24 cellular contexts compared by ENCODE assay signal in the genomic region with DNA sequence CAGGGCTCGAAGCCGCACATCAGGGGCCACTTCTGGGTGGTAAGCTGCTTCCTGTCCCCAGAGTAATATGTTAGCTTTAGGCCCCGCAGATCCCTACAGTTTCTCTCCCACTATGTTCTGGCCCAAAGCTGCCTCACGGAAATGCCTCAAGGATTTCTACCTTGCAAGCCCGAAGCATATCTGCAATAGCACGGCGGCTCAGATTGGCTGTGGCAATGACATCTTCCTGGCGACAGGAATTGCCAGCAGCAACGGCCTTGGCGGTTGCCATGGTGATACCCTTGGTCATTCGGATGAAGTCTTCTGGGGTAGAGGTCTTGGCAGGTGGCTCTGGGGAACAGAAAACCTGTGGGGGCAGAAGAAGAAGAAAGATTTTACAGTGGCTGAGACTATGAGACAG. TPM values are rescaled to one million over a fixed set of nuclear protein-coding genes. Genes with fewer than 3 reads are reported as not detected.
DNase-seq lines count a peak whose midpoint lies in the region; TF ChIP-seq lines count a peak whose summit lies in the region.
"Had no signal": no experiment of that assay in that cellular context is flagged by ENCODE, and none has a peak within 500 bp of the region (broad histone marks: within the 10 kb centered on the region; RNA-seq: fewer than 3 reads in every experiment).

No MANE protein-coding gene starts in this region.

- H3K36me3 ChIP-seq in ascending aorta (peaks cover 86 to 93% of the 10 kb centered on the region in 2 donors), osteoblast (ENCODE audit: insufficient read depth, low read length) (peaks cover 95% of the 10 kb centered on the region), tibial artery (peaks cover 81 to 86% (median 84%) of the 10 kb centered on the region in 3 donors), HAP-1 (replicated peaks) (peaks cover 92% of the 10 kb centered on the region), Karpas-422 (ENCODE audit: insufficient read depth, low read length) (peaks cover 49% of the 10 kb centered on the region)

- in situ Hi-C loops in HAP-1 (cut with MboI; ENCODE audit: low sequenced_read_pairs): no loop called here

- H3K9me2 ChIP-seq in Karpas-422 (replicated peaks; ENCODE audit: insufficient read depth, low read length): no peaks in the 10 kb centered on the region

- no peak overlapping the region for H3K4me2 ChIP-seq in osteoblast (ENCODE audit: insufficient read depth, low read length)
- no peak overlapping the region for H3K4me2 ChIP-seq in Karpas-422 (ENCODE audit: low read depth, low read length, poor library complexity, severe bottlenecking)

- POLR2A ChIA-PET in RWPE1 (lab: Yijun Ruan, JAX; ENCODE audit: low non-redundant PET): no interaction called here

- H3K79me2 ChIP-seq in osteoblast (ENCODE audit: insufficient read depth, low read length) (peaks cover 18% of the 10 kb centered on the region), Karpas-422 (ENCODE audit: low read length) (no peaks in the 10 kb centered on the region)

- H2AFZ ChIP-seq in osteoblast (ENCODE audit: low read length) (no peak overlapping the region), Karpas-422 (ENCODE audit: low read length) (no peak overlapping the region)

- H4K20me1 ChIP-seq in osteoblast (ENCODE audit: insufficient read depth, low read length) (peaks cover 52% of the 10 kb centered on the region), Karpas-422 (ENCODE audit: insufficient read depth, low read depth, low read length) (no peaks in the 10 kb centered on the region)

- intact Hi-C loops in ascending aorta (cut with DNase I): no loop called here
- intact Hi-C loops in tibial artery (cut with DNase I; ENCODE audit: low total_unique reads): no loop called here

- H3K4me3 ChIP-seq in ascending aorta (no peak overlapping the region), osteoblast (ENCODE audit: insufficient read depth, low read length) (no peak overlapping the region), tibial artery (no peak overlapping the region), HAP-1 (no peak overlapping the region), Karpas-422 (ENCODE audit: low read length) (no peak overlapping the region)
- H3K4me3 ChIP-seq: GM12878 had no signal

- H3K9ac ChIP-seq in Karpas-422 (ENCODE audit: low read length): no peak overlapping the region

- peak overlapping the region; percentile 11; the same call in 1 of the 2 replicates for H3K27ac ChIP-seq in RWPE1
- H3K27ac ChIP-seq in ascending aorta: peak overlapping the region; percentile 93 to 97
- peak overlapping the region; percentile 5 for H3K27ac ChIP-seq in osteoblast (ENCODE audit: low read depth, low read length)
- peak overlapping the region; percentile 96 to 97 for H3K27ac ChIP-seq in tibial artery
- no peak overlapping the region for H3K27ac ChIP-seq in Karpas-422 (ENCODE audit: low read length)
- H3K27ac ChIP-seq: C4-2B had no signal

- H3K27me3 ChIP-seq in ascending aorta (no peaks in the 10 kb centered on the region), osteoblast (ENCODE audit: insufficient read depth, low read length) (no peaks in the 10 kb centered on the region), tibial artery (no peaks in the 10 kb centered on the region), HAP-1 (ENCODE audit: low read depth) (no peaks in the 10 kb centered on the region), Karpas-422 (ENCODE audit: low read length) (no peaks in the 10 kb centered on the region)

- no peak for TF ChIP-seq CTCF in RWPE1 (conservative IDR thresholded peaks at IDR 0.05; ENCODE audit: low read depth)
- no peak for TF ChIP-seq CTCF in ascending aorta (IDR thresholded peaks at IDR 0.05)
- no peak for TF ChIP-seq CTCF in osteoblast (IDR thresholded peaks at IDR 0.05; ENCODE audit: extremely low read depth, low read depth, low read length)
- TF ChIP-seq CTCF in tibial artery (IDR thresholded peaks at IDR 0.05): no peak

- H3K4me1 ChIP-seq in ascending aorta (peaks cover 3 to 30% of the 10 kb centered on the region in 2 donors), osteoblast (ENCODE audit: insufficient read depth, low read length) (peaks cover 9% of the 10 kb centered on the region), tibial artery (peaks cover 0 to 41% (median 32%) of the 10 kb centered on the region in 4 donors), HAP-1 (peaks cover 2% of the 10 kb centered on the region; the same call in 1 of the 2 replicates), Karpas-422 (ENCODE audit: low read length) (no peaks in the 10 kb centered on the region)

- H3K9me3 ChIP-seq in ascending aorta (no peaks in the 10 kb centered on the region), osteoblast (ENCODE audit: low read depth, low read length) (no peaks in the 10 kb centered on the region), tibial artery (no peaks in the 10 kb centered on the region), HAP-1 (no peaks in the 10 kb centered on the region), Karpas-422 (ENCODE audit: low read length) (no peaks in the 10 kb centered on the region)

- CTCF ChIA-PET in RWPE1 (lab: Yijun Ruan, JAX): no interaction called here

- DNase-seq in RWPE1 (ENCODE audit: low spot score) (no peak), ascending aorta (ENCODE audit: low spot score in 2 of 2) (no peak), osteoblast (ENCODE audit: insufficient read length, low spot score, missing footprints) (peak; percentile 43), tibial artery (no peak), HAP-1 (ENCODE audit: low spot score in 2 of 2) (no peak), Karpas-422 (no peak), germinal center (ENCODE audit: low spot score) (no peak)
- DNase-seq: CD8-positive, alpha-beta T cell; DMS 273 treated with DMSO at 0.1 percent for 48 hours; DMS79; EL; GDM1; GOT3; MV-4-11; NCI-H1105; NCI-H1436 treated with DMSO at 0.1 percent for 48 hours; NCI-H187 treated with DMSO at 0.1 percent for 48 hours; NCI-H510A; NCI-H69; RPMI8226; SHP77 treated with DMSO at 0.1 percent for 48 hours had no signal

RNA-seq across cellular contexts. Expression of a gene that starts 10.3 kb away (rescaled TPM):
- 1,923 TPM for total RNA-seq in ascending aorta
- total RNA-seq in osteoblast: 911 and 946 TPM in 2 replicates
- total RNA-seq in Karpas-422 (2014; rRNA removed; shearing (Covaris generic); ENCODE audit: low replicate concordance): 0.19 TPM in 1 of 2 replicates, not detected in the other

RNA-seq across cellular contexts. Expression of a gene that starts 26.3 kb away (rescaled TPM):
- 3.9 TPM for total RNA-seq in ascending aorta
- total RNA-seq in osteoblast: not detected in 2 replicates
- total RNA-seq in Karpas-422 (2014; rRNA removed; shearing (Covaris generic); ENCODE audit: low replicate concordance): 26.8 and 35.2 TPM in 2 replicates
- total RNA-seq: CD8-positive, alpha-beta T cell; MCF 10A had no signal

RNA-seq across cellular contexts. Expression of a gene that starts 32.0 kb away (rescaled TPM):
- 735 TPM for total RNA-seq in ascending aorta
- total RNA-seq in osteoblast: 306 and 376 TPM in 2 replicates
- total RNA-seq in Karpas-422 (2014; rRNA removed; shearing (Covaris generic); ENCODE audit: low replicate concordance): 54.2 and 94.0 TPM in 2 replicates

RNA-seq across cellular contexts. Expression of a gene that starts 32.4 kb away (rescaled TPM):
- total RNA-seq in ascending aorta: 48.3 TPM
- 56.6 and 64.8 TPM in 2 replicates for total RNA-seq in osteoblast
- 10.8 and 17.1 TPM in 2 replicates for total RNA-seq in Karpas-422 (2014; rRNA removed; shearing (Covaris generic); ENCODE audit: low replicate concordance)

RNA-seq across cellular contexts. Expression of a gene that starts 35.0 kb away (rescaled TPM):
- total RNA-seq in ascending aorta: 1.1 TPM
- total RNA-seq in osteoblast: 0.36 and 0.88 TPM in 2 replicates
- total RNA-seq in Karpas-422 (2014; rRNA removed; shearing (Covaris generic); ENCODE audit: low replicate concordance): 15.3 and 16.0 TPM in 2 replicates

Comparison
In these comparisons a context has a peak if more than half of its experiments do, and no peak if none do; other contexts are left out.
1. RNA of a gene that starts 10.3 kb away (total RNA-seq): 1,923 TPM in ascending aorta (single experiment) and 911 to 946 TPM in osteoblast; 0.19 TPM in Karpas-422; every median in the first group is over 100 times any median in the second.